Comparison of ENCODE assay signal across 18 cellular contexts in genomic region chr3:101279765-101280385, GRCh38. TPM values are rescaled to one million over a fixed set of nuclear protein-coding genes. Genes with fewer than 3 reads are reported as not detected.
DNase-seq lines count a peak whose midpoint lies in the region; ATAC-seq, FAIRE-seq and TF ChIP-seq lines count a peak whose summit lies in the region.
"Had no signal": no experiment of that assay in that cellular context is flagged by ENCODE, and none has a peak within 500 bp of the region (broad histone marks: within the 10 kb centered on the region; RNA-seq: fewer than 3 reads in every experiment).

No MANE protein-coding gene starts in this region.

- no CpG with 5 or more reads among the region's 1 CpG for WGBS in IMR-90 (ENCODE audit: extremely low coverage in 2 of 2, insufficient read length in 1 of 2), 2 experiments

- dilution Hi-C loops in IMR-90 (cut with HindIII; ENCODE audit: low sequenced_read_pairs, unreplicated experiment): no loop called here

- no peak overlapping the region for H3K4me3 ChIP-seq in IMR-90 (ENCODE audit: insufficient read depth, low read depth, low read length)
- no peak overlapping the region for H3K4me3 ChIP-seq in astrocyte (ENCODE audit: insufficient read depth, low read depth, low read length)
- no peak overlapping the region for H3K4me3 ChIP-seq in dorsolateral prefrontal cortex
- H3K4me3 ChIP-seq: A549 had no signal

- no peaks in the 10 kb centered on the region for H3K36me3 Mint-ChIP-seq in astrocyte (ENCODE audit: low read depth, unreplicated experiment)
- no peaks in the 10 kb centered on the region for H3K36me3 Mint-ChIP-seq in stimulated activated effector memory CD8-positive, alpha-beta T cell treated with anti-CD3 and anti-CD28 coated beads, Interleukin-12 subunit alpha, Interleukin-12 subunit beta, amount 100 ng/mL, for 72 hours
- H3K36me3 Mint-ChIP-seq: CD14-positive monocyte had no signal

- H3K9me3 Mint-ChIP-seq in astrocyte (ENCODE audit: unreplicated experiment): no peaks in the 10 kb centered on the region
- H3K9me3 Mint-ChIP-seq in stimulated activated effector memory CD8-positive, alpha-beta T cell treated with anti-CD3 and anti-CD28 coated beads, Interleukin-12 subunit alpha, Interleukin-12 subunit beta, amount 100 ng/mL, for 72 hours: no peaks in the 10 kb centered on the region

- H3K14ac ChIP-seq in IMR-90 (replicated peaks; ENCODE audit: low read depth, low read length): no peak overlapping the region

- H2BK20ac ChIP-seq in IMR-90 (ENCODE audit: low read depth, low read length): no peak overlapping the region

- FAIRE-seq in astrocyte (lab: Jason Lieb, UNC): no peak
- FAIRE-seq: A549, H1 had no signal

- H3K56ac ChIP-seq in IMR-90 (ENCODE audit: extremely low read depth, insufficient read depth, low read length): no peak overlapping the region

- H3K9me3 ChIP-seq in IMR-90 (ENCODE audit: control insufficient read depth, insufficient read depth, low read length): no peaks in the 10 kb centered on the region
- H3K9me3 ChIP-seq in astrocyte (ENCODE audit: insufficient read depth, low read depth, low read length): no peaks in the 10 kb centered on the region
- H3K9me3 ChIP-seq: A549 had no signal

- peaks cover 16% of the 10 kb centered on the region for H3K4me1 Mint-ChIP-seq in astrocyte (ENCODE audit: low read depth, unreplicated experiment)
- H3K4me1 Mint-ChIP-seq in stimulated activated effector memory CD8-positive, alpha-beta T cell treated with anti-CD3 and anti-CD28 coated beads, Interleukin-12 subunit alpha, Interleukin-12 subunit beta, amount 100 ng/mL, for 72 hours: no peaks in the 10 kb centered on the region
- H3K4me1 Mint-ChIP-seq: CD14-positive monocyte had no signal

- TF ChIP-seq RAD21 in IMR-90 (IDR thresholded peaks at IDR 0.05; ENCODE audit: low read length): no peak

- no peak overlapping the region for H2BK5ac ChIP-seq in IMR-90 (ENCODE audit: low read depth, low read length, poor library complexity, severe bottlenecking)

- TF ChIP-seq CTCF in IMR-90 (conservative IDR thresholded peaks at IDR 0.05; ENCODE audit: low read depth, low read length): no peak
- TF ChIP-seq CTCF in astrocyte (IDR thresholded peaks at IDR 0.05; ENCODE audit: insufficient read depth, low read depth, low read length): no peak
- TF ChIP-seq CTCF in dorsolateral prefrontal cortex (IDR thresholded peaks at IDR 0.05 in 54 of 56, conservative IDR thresholded peaks at IDR 0.05 in 2 of 56; ENCODE audit: low read depth in 1 of 56, partially characterized antibody in 56 of 56): no peak

- TF ChIP-seq POLR2A in IMR-90 (IDR thresholded peaks at IDR 0.05; ENCODE audit: low read depth, low read length): no peak

- H3K27me3 ChIP-seq in IMR-90 (ENCODE audit: control insufficient read depth, insufficient read depth, low read length) (no peaks in the 10 kb centered on the region), astrocyte (ENCODE audit: insufficient read depth, low read length) (no peaks in the 10 kb centered on the region), dorsolateral prefrontal cortex (peaks cover 0 to 6% (median 0%) of the 10 kb centered on the region in 45 donors)

- no peak overlapping the region for H3K27ac Mint-ChIP-seq in astrocyte (ENCODE audit: unreplicated experiment)
- H3K27ac Mint-ChIP-seq in stimulated activated effector memory CD8-positive, alpha-beta T cell treated with anti-CD3 and anti-CD28 coated beads, Interleukin-12 subunit alpha, Interleukin-12 subunit beta, amount 100 ng/mL, for 72 hours: no peak overlapping the region
- H3K27ac Mint-ChIP-seq: CD14-positive monocyte had no signal

- no peak overlapping the region for H3K23ac ChIP-seq in IMR-90 (ENCODE audit: low read depth, low read length)

- H3K4me2 ChIP-seq in IMR-90 (ENCODE audit: low read depth, low read length) (no peak overlapping the region), astrocyte (ENCODE audit: low read length) (no peak overlapping the region)
- H3K4me2 ChIP-seq: A549 had no signal

- no peak for ATAC-seq in IMR-90 (ENCODE audit: low read depth)
- ATAC-seq in stimulated activated effector memory CD8-positive, alpha-beta T cell treated with anti-CD3 and anti-CD28 coated beads, Interleukin-12 subunit alpha, Interleukin-12 subunit beta, amount 100 ng/mL, for 72 hours: no peak
- ATAC-seq: A549, Panc1 had no signal

- H3K36me3 ChIP-seq in IMR-90 (ENCODE audit: control insufficient read depth, insufficient read depth, low read length): no peaks in the 10 kb centered on the region
- H3K36me3 ChIP-seq in astrocyte (ENCODE audit: insufficient read depth, low read length): no peaks in the 10 kb centered on the region

- no peak overlapping the region for H4K8ac ChIP-seq in IMR-90 (ENCODE audit: low read depth in 2 of 2, low read length in 2 of 2)

- in situ Hi-C loops in IMR-90 (cut with MboI; ENCODE audit: low sequenced_read_pairs): no loop called here

- H3K4ac ChIP-seq in IMR-90 (ENCODE audit: low read depth, low read length): no peak overlapping the region

- H4K20me1 ChIP-seq in IMR-90 (ENCODE audit: insufficient read depth, low read length): no peaks in the 10 kb centered on the region
- no peaks in the 10 kb centered on the region for H4K20me1 ChIP-seq in astrocyte (ENCODE audit: insufficient read depth, low read length)

- H3K9ac ChIP-seq in IMR-90 (ENCODE audit: low read depth, low read length) (no peak overlapping the region), astrocyte (ENCODE audit: low read length) (no peak overlapping the region)

- H4K5ac ChIP-seq in IMR-90 (ENCODE audit: low read depth, low read length): no peak overlapping the region

- H3K4me1 ChIP-seq in IMR-90 (ENCODE audit: control insufficient read depth, insufficient read depth, low read length) (no peaks in the 10 kb centered on the region; the same call in 1 of the 2 replicates), astrocyte (ENCODE audit: insufficient read depth, low read length) (no peaks in the 10 kb centered on the region)
- H3K4me1 ChIP-seq: A549 had no signal

- H2AK9ac ChIP-seq in IMR-90 (replicated peaks; ENCODE audit: low read depth, low read length, poor library complexity): no peak overlapping the region

- no peaks in the 10 kb centered on the region for H3K9me1 ChIP-seq in IMR-90 (ENCODE audit: insufficient read depth, low read length)

- peak; percentile 16 for DNase-seq in DMS79 treated with DMSO at 0.1 percent for 48 hours (lab: John Stamatoyannopoulos, UW)
- peak; percentile 16 for DNase-seq in IMR-90
- peak; percentile 40 for DNase-seq in astrocyte (ENCODE audit: low read depth)
- peak; percentile 54 for DNase-seq in kidney tubule cell (ENCODE audit: low spot score)
- DNase-seq in foreskin melanocyte: no peak
- DNase-seq in DMS153 treated with DMSO at 0.1 percent for 48 hours (lab: John Stamatoyannopoulos, UW; ENCODE audit: unreplicated experiment): no peak
- no peak for DNase-seq in stimulated activated effector memory CD8-positive, alpha-beta T cell treated with anti-CD3 and anti-CD28 coated beads, Interleukin-12 subunit alpha, Interleukin-12 subunit beta, amount 100 ng/mL, for 72 hours (ENCODE audit: low spot score in 2 of 2)
- DNase-seq in dorsolateral prefrontal cortex: no peak
- DNase-seq: Calu3, DND-41, NCI-H1436 treated with DMSO at 0.1 percent for 48 hours, NCI-H2081 treated with DMSO at 0.1 percent for 48 hours, NCI-H774, SHP77 treated with DMSO at 0.1 percent for 48 hours had no signal

- no TSS peak for BruUV-seq in IMR-90 (replicated peaks; lab: Mats Ljungman, UMichigan)

- CTCF ChIA-PET in IMR-90 (lab: Yijun Ruan, JAX): no interaction called here

- no peaks in the 10 kb centered on the region for H3K27me3 Mint-ChIP-seq in astrocyte (ENCODE audit: low read depth, unreplicated experiment)

- H3K27ac ChIP-seq in IMR-90 (ENCODE audit: insufficient read depth, low read length) (no peak overlapping the region), astrocyte (ENCODE audit: low read depth, low read length) (no peak overlapping the region), dorsolateral prefrontal cortex (no peak overlapping the region)
- H3K27ac ChIP-seq: A549 had no signal

- no peak overlapping the region for H2AK5ac ChIP-seq in IMR-90 (ENCODE audit: low read depth, low read length)

- intact Hi-C loops in IMR-90 (cut with micrococcal nuclease): no loop called here
- intact Hi-C loops in dorsolateral prefrontal cortex (cut with DNase I): no loop called here

- no peak overlapping the region for H2BK15ac ChIP-seq in IMR-90 (ENCODE audit: low read depth, low read length)

- no peak overlapping the region for H3K18ac ChIP-seq in IMR-90 (ENCODE audit: low read depth, low read length)

- no peaks in the 10 kb centered on the region for H3K79me1 ChIP-seq in IMR-90 (ENCODE audit: low read depth in 1 of 2, low read length in 2 of 2)

- H2BK120ac ChIP-seq in IMR-90 (ENCODE audit: low read depth, low read length): no peak overlapping the region

- no peaks in the 10 kb centered on the region for H3K79me2 ChIP-seq in astrocyte (ENCODE audit: insufficient read depth, low read length)

- H3K4me3 Mint-ChIP-seq in astrocyte (ENCODE audit: unreplicated experiment): no peak overlapping the region
- H3K4me3 Mint-ChIP-seq in stimulated activated effector memory CD8-positive, alpha-beta T cell treated with anti-CD3 and anti-CD28 coated beads, Interleukin-12 subunit alpha, Interleukin-12 subunit beta, amount 100 ng/mL, for 72 hours: no peak overlapping the region
- H3K4me3 Mint-ChIP-seq: CD14-positive monocyte had no signal

- H2AFZ ChIP-seq in IMR-90 (replicated peaks; ENCODE audit: low read length, poor library complexity) (no peak overlapping the region), astrocyte (ENCODE audit: low read depth, low read length) (no peak overlapping the region)

- H4K91ac ChIP-seq in IMR-90 (ENCODE audit: insufficient read depth, low read depth, low read length): no peak overlapping the region

- POLR2A ChIA-PET in IMR-90 (lab: Charles Lee; ENCODE audit: unreplicated experiment): no interaction called here

TF ChIP-seq in IMR-90, 13 proteins besides CTCF, POLR2A, EP300 and RAD21 (continues in another document):
- TF ChIP-seq MXI1 (IDR thresholded peaks at IDR 0.05; ENCODE audit: borderline replicate concordance, low read depth, low read length) (no peak), RFX5 (IDR thresholded peaks at IDR 0.05; ENCODE audit: low read depth, low read length) (no peak), NFE2L2 (IDR thresholded peaks at IDR 0.05; ENCODE audit: low read depth, low read length) (no peak)

RNA-seq across cellular contexts. Expression of gene IMPG2, which starts 40.5 kb away (rescaled TPM):
- total RNA-seq in IMR-90 (2012; rRNA removed) (0.18 and 0.28 TPM in 2 replicates), astrocyte (0.26 and 0.30 TPM in 2 replicates), dorsolateral prefrontal cortex (1 to 10 TPM in 87 of 120 experiments, under 1 TPM in 33; 0.39 to 1.8 (median 1.1) TPM)
- polyA plus RNA-seq in IMR-90 (2012; rRNA removed): 0.06 and 0.10 TPM in 2 replicates
- polyA plus RNA-seq in IMR-90 (2012; cell fraction: cytosol; rRNA removed): 0.01 and 0.02 TPM in 2 replicates
- 0.11 and 0.77 TPM in 2 replicates for polyA plus RNA-seq in IMR-90 (2012; cell fraction: nucleus; rRNA removed; ENCODE audit: low replicate concordance)

Comparison
In these comparisons a context has a peak if more than half of its experiments do, and no peak if none do; other contexts are left out.
1. DNase-seq: peak in DMS79 treated with DMSO at 0.1 percent for 48 hours (single experiment), IMR-90 (single experiment), astrocyte (single experiment) and kidney tubule cell (single experiment); none in foreskin melanocyte (single experiment), DMS153 treated with DMSO at 0.1 percent for 48 hours (single experiment), stimulated activated effector memory CD8-positive, alpha-beta T cell treated with anti-CD3 and anti-CD28 coated beads, Interleukin-12 subunit alpha, Interleukin-12 subunit beta, amount 100 ng/mL, for 72 hours (0 of 2) and dorsolateral prefrontal cortex (0 of 10).